Comparison of ENCODE assay signal across 17 cellular contexts in the genomic region with DNA sequence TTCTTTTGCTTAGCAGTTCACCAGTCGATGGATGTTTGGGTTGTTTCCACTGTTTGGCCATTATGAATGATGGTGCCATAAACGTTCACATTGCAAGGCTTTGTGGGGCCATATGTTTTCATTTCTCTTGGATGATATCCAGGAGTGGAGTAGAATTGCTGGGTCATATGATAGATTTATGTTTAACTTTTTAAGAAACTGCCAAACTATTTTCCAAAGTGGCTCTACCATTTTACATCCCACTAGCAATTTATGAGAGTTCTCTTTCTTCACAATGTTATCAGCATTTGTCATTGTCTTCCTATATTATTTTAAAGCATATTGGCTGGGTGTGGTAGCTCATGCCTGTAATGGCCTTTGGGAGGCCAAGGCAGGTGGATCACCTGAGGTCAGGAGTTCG.
DNase-seq lines count a peak whose midpoint lies in the region; TF ChIP-seq lines count a peak whose summit lies in the region.
"Had no signal": no experiment of that assay in that cellular context is flagged by ENCODE, and none has a peak within 500 bp of the region (broad histone marks: within the 10 kb centered on the region; RNA-seq: fewer than 3 reads in every experiment).

No MANE protein-coding gene starts in this region.

- no peaks in the 10 kb centered on the region for H3K27me3 Mint-ChIP-seq in nephron (ENCODE audit: low read depth)
- H3K27me3 Mint-ChIP-seq: CD4-positive, alpha-beta memory T cell had no signal

- peak overlapping the region; percentile 37 to 81 (median 77) for H3K4me3 Mint-ChIP-seq in nephron
- H3K4me3 Mint-ChIP-seq: CD4-positive, alpha-beta memory T cell had no signal

- POLR2A ChIA-PET in HEK293 (lab: Yijun Ruan, JAX) = interaction anchor here (0.7 kb wide), 1 partner anchor 697 kb away, joined by 3 read pairs; no protein-coding TSS in a partner anchor

- CTCF ChIA-PET in HEK293 (lab: Yijun Ruan, JAX) = interaction anchor here (0.6 to 2.2 kb wide), 8 partner anchors 8 to 593 kb away, joined by 3 to 11 read pairs (median 4); a partner anchor contains a TSS

- TF ChIP-seq CTCF in HEK293 (tag by site-specific recombination; IDR thresholded peaks at IDR 0.05) (no peak), nephron (IDR thresholded peaks at IDR 0.05; ENCODE audit: unreplicated experiment in 3 of 3) (no peak)

- H3K27ac Mint-ChIP-seq in nephron = peak overlapping the region; percentile 83 to 96 (median 91)
- H3K27ac Mint-ChIP-seq: CD4-positive, alpha-beta memory T cell had no signal

- no peaks in the 10 kb centered on the region for H3K9me3 Mint-ChIP-seq in nephron
- H3K9me3 Mint-ChIP-seq: CD4-positive, alpha-beta memory T cell had no signal

- H3K36me3 Mint-ChIP-seq in nephron (ENCODE audit: low read depth) = peaks cover 21% of the 10 kb centered on the region

- no peak overlapping the region for H3K4me3 ChIP-seq in HEK293 (ENCODE audit: low read depth, low read length)
- H3K4me3 ChIP-seq: BLaER1, MG63 had no signal

- H3K4me1 Mint-ChIP-seq in nephron = peaks cover 11% of the 10 kb centered on the region

- DNase-seq in NCI-H69 (lab: John Stamatoyannopoulos, UW) (peak; percentile 58), fibroblast of peridontal ligament (ENCODE audit: extremely low read depth) (peak; percentile 22), SW480 (ENCODE audit: low spot score) (no peak), iPS-NIHi11 (ENCODE audit: low spot score) (no peak), germinal center (ENCODE audit: low spot score) (no peak)
- DNase-seq: CD4-positive, alpha-beta memory T cell; EL; GOT3; MG63; NCI-H1048; NCI-H1436; NCI-H1930; NCI-H748 treated with DMSO at 0.1 percent for 48 hours; SHP77 had no signal

- H3K36me3 ChIP-seq in HEK293 (ENCODE audit: control insufficient read depth in 2 of 2, insufficient read depth in 1 of 2, low read length in 2 of 2) = peaks cover 0 to 7% of the 10 kb centered on the region in 2 experiments; a peak in 2 of 3 replicates

- no peak overlapping the region for H3K27ac ChIP-seq in HEK293 (ENCODE audit: extremely low read depth, low read depth, low read length)
- H3K27ac ChIP-seq: BLaER1 had no signal

- H3K4me1 ChIP-seq in HEK293 (ENCODE audit: control insufficient read depth, insufficient read depth, low read length) = no peaks in the 10 kb centered on the region

- no peaks in the 10 kb centered on the region for H3K9me3 ChIP-seq in HEK293 (ENCODE audit: control insufficient read depth, insufficient read depth, low read depth, low read length)
- H3K9me3 ChIP-seq: BLaER1, MG63 had no signal

TF ChIP-seq in HEK293, 187 proteins besides CTCF, POLR2A, EP300 and RAD21:
- TF ChIP-seq, protein P1, sequence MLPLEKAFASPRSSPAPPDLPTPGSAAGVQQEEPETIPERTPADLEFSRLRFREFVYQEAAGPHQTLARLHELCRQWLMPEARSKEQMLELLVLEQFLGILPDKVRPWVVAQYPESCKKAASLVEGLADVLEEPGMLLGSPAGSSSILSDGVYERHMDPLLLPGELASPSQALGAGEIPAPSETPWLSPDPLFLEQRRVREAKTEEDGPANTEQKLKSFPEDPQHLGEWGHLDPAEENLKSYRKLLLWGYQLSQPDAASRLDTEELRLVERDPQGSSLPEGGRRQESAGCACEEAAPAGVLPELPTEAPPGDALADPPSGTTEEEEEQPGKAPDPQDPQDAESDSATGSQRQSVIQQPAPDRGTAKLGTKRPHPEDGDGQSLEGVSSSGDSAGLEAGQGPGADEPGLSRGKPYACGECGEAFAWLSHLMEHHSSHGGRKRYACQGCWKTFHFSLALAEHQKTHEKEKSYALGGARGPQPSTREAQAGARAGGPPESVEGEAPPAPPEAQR (tag by site-specific recombination; IDR thresholded peaks at IDR 0.05) = no peak
- TF ChIP-seq, protein P2, sequence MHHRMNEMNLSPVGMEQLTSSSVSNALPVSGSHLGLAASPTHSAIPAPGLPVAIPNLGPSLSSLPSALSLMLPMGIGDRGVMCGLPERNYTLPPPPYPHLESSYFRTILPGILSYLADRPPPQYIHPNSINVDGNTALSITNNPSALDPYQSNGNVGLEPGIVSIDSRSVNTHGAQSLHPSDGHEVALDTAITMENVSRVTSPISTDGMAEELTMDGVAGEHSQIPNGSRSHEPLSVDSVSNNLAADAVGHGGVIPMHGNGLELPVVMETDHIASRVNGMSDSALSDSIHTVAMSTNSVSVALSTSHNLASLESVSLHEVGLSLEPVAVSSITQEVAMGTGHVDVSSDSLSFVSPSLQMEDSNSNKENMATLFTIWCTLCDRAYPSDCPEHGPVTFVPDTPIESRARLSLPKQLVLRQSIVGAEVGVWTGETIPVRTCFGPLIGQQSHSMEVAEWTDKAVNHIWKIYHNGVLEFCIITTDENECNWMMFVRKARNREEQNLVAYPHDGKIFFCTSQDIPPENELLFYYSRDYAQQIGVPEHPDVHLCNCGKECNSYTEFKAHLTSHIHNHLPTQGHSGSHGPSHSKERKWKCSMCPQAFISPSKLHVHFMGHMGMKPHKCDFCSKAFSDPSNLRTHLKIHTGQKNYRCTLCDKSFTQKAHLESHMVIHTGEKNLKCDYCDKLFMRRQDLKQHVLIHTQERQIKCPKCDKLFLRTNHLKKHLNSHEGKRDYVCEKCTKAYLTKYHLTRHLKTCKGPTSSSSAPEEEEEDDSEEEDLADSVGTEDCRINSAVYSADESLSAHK (tag by site-specific recombination; IDR thresholded peaks at IDR 0.05) = peak; percentile 82
- TF ChIP-seq, protein P3, sequence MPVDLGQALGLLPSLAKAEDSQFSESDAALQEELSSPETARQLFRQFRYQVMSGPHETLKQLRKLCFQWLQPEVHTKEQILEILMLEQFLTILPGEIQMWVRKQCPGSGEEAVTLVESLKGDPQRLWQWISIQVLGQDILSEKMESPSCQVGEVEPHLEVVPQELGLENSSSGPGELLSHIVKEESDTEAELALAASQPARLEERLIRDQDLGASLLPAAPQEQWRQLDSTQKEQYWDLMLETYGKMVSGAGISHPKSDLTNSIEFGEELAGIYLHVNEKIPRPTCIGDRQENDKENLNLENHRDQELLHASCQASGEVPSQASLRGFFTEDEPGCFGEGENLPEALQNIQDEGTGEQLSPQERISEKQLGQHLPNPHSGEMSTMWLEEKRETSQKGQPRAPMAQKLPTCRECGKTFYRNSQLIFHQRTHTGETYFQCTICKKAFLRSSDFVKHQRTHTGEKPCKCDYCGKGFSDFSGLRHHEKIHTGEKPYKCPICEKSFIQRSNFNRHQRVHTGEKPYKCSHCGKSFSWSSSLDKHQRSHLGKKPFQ (tag by site-specific recombination; IDR thresholded peaks at IDR 0.05) = 0 out of 2 replicates have a peak, but pooled peaks have one; percentile 43
- TF ChIP-seq, protein P4, sequence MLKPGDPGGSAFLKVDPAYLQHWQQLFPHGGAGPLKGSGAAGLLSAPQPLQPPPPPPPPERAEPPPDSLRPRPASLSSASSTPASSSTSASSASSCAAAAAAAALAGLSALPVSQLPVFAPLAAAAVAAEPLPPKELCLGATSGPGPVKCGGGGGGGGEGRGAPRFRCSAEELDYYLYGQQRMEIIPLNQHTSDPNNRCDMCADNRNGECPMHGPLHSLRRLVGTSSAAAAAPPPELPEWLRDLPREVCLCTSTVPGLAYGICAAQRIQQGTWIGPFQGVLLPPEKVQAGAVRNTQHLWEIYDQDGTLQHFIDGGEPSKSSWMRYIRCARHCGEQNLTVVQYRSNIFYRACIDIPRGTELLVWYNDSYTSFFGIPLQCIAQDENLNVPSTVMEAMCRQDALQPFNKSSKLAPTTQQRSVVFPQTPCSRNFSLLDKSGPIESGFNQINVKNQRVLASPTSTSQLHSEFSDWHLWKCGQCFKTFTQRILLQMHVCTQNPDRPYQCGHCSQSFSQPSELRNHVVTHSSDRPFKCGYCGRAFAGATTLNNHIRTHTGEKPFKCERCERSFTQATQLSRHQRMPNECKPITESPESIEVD (tag by site-specific recombination; IDR thresholded peaks at IDR 0.05) = peak; percentile 77
- 0 out of 2 replicates have a peak, but pooled peaks have one; percentile 25 for TF ChIP-seq OSR2 (tag by site-specific recombination; IDR thresholded peaks at IDR 0.05)
- 0 out of 2 replicates have a peak, but pooled peaks have one; percentile 11 for TF ChIP-seq IKZF3 (tag by site-specific recombination; IDR thresholded peaks at IDR 0.05)
- no peak for TF ChIP-seq ZSCAN30 (tag by site-specific recombination; IDR thresholded peaks at IDR 0.05)
- peak; percentile 58 for TF ChIP-seq ZNF341 (tag by site-specific recombination; IDR thresholded peaks at IDR 0.05; ENCODE audit: low read depth)
- peak; percentile 59; the same call in 1 of the 2 replicates for TF ChIP-seq FEZF1 (tag by site-specific recombination; IDR thresholded peaks at IDR 0.05)

Comparison
In these comparisons a context has a peak if more than half of its experiments do, and no peak if none do; other contexts are left out.
1. DNase-seq: peak in NCI-H69 (single experiment) and fibroblast of peridontal ligament (single experiment); none in SW480 (single experiment), iPS-NIHi11 (single experiment) and germinal center (single experiment).